In genomic region chr17:29005562-29005887, GRCh38 we compare ENCODE assay signal across 14 cellular contexts. TPM values are rescaled to one million over a fixed set of nuclear protein-coding genes. Genes with fewer than 3 reads are reported as not detected.
DNase-seq lines count a peak whose midpoint lies in the region; ATAC-seq and TF ChIP-seq lines count a peak whose summit lies in the region.
"Had no signal": no experiment of that assay in that cellular context is flagged by ENCODE, and none has a peak within 500 bp of the region (broad histone marks: within the 10 kb centered on the region; RNA-seq: fewer than 3 reads in every experiment).

No MANE protein-coding gene starts in this region.

- no peak overlapping the region for H3K27ac ChIP-seq in cardiac muscle cell
- no peak overlapping the region for H3K27ac ChIP-seq in body of pancreas
- no peak overlapping the region for H3K27ac ChIP-seq in iPS-18a (ENCODE audit: low read length)
- no peak overlapping the region for H3K27ac ChIP-seq in suprapubic skin
- no peak overlapping the region for H3K27ac ChIP-seq in adrenal gland
- H3K27ac ChIP-seq: brain microvascular endothelial cell, epithelial cell of prostate, thoracic aorta had no signal

- no peaks in the 10 kb centered on the region for H3K36me3 ChIP-seq in cardiac muscle cell
- H3K36me3 ChIP-seq in body of pancreas (replicated peaks in 1 of 2; ENCODE audit: insufficient read depth in 1 of 2, low read depth in 2 of 2): no peaks in the 10 kb centered on the region
- no peaks in the 10 kb centered on the region for H3K36me3 ChIP-seq in iPS-18a (ENCODE audit: control insufficient read depth, low read depth, low read length)
- no peaks in the 10 kb centered on the region for H3K36me3 ChIP-seq in suprapubic skin
- no peaks in the 10 kb centered on the region for H3K36me3 ChIP-seq in adrenal gland (replicated peaks in 1 of 2)
- H3K36me3 ChIP-seq: brain microvascular endothelial cell, thoracic aorta had no signal

- TF ChIP-seq EP300 in suprapubic skin (IDR thresholded peaks at IDR 0.05): no peak

- no peak for ATAC-seq in left ventricle myocardium superior
- ATAC-seq in body of pancreas: peak; percentile 8

- TF ChIP-seq POLR2A in body of pancreas (IDR thresholded peaks at IDR 0.05) (no peak), suprapubic skin (IDR thresholded peaks at IDR 0.05) (no peak), adrenal gland (IDR thresholded peaks at IDR 0.05) (no peak)

- peaks cover 7% of the 10 kb centered on the region for H3K4me1 ChIP-seq in cardiac muscle cell (ENCODE audit: low read depth)
- peaks cover 14% of the 10 kb centered on the region for H3K4me1 ChIP-seq in body of pancreas
- H3K4me1 ChIP-seq in iPS-18a (ENCODE audit: control insufficient read depth, low read depth, low read length): peaks cover 37% of the 10 kb centered on the region
- peaks cover 11% of the 10 kb centered on the region for H3K4me1 ChIP-seq in suprapubic skin
- peaks cover 3 to 4% of the 10 kb centered on the region in 2 donors for H3K4me1 ChIP-seq in adrenal gland (replicated peaks in 1 of 2)

- DNase-seq in cardiac muscle cell (ENCODE audit: low read depth in 1 of 2, low spot score in 1 of 2) (no peak), left ventricle myocardium superior (no peak), body of pancreas (no peak), suprapubic skin (ENCODE audit: low spot score in 2 of 2) (no peak), SHP77 treated with DMSO at 0.1 percent for 48 hours (lab: John Stamatoyannopoulos, UW) (no peak), COR-L47 (lab: John Stamatoyannopoulos, UW) (no peak), adrenal gland (no peak)
- DNase-seq: cortex of kidney, NCI-H2081 treated with DMSO at 0.1 percent for 48 hours had no signal

- intact Hi-C loops in left ventricle myocardium superior (cut with micrococcal nuclease) (no loop called here), body of pancreas (cut with DNase I) (no loop called here), adrenal gland (cut with DNase I) (no loop called here)

- H3K4me3 ChIP-seq in cardiac muscle cell (peak overlapping the region; percentile 20), body of pancreas (no peak overlapping the region), iPS-18a (ENCODE audit: low read length) (peak overlapping the region; percentile 19), suprapubic skin (peak overlapping the region; percentile 8), adrenal gland (no peak overlapping the region)
- H3K4me3 ChIP-seq: thoracic aorta had no signal

- WGBS in body of pancreas, 2 donors: 3% methylated on average over 35 of the region's 38 CpGs; no CpG with 5 or more reads in 1 of the 2 donors
- WGBS in suprapubic skin: no CpG with 5 or more reads among the region's 38 CpGs
- 2 to 3% methylated on average over 38 of the region's 38 CpGs; no CpG with 5 or more reads in 2 of the 4 donors for WGBS in adrenal gland, 4 donors

- peaks cover 25% of the 10 kb centered on the region for H3K27me3 ChIP-seq in cardiac muscle cell
- peaks cover 0 to 20% of the 10 kb centered on the region in 2 donors for H3K27me3 ChIP-seq in body of pancreas
- H3K27me3 ChIP-seq in iPS-18a (ENCODE audit: control insufficient read depth, insufficient read depth, low read length): peaks cover 43% of the 10 kb centered on the region
- peaks cover 78% of the 10 kb centered on the region for H3K27me3 ChIP-seq in suprapubic skin
- peaks cover 25% of the 10 kb centered on the region for H3K27me3 ChIP-seq in adrenal gland

- H3K9ac ChIP-seq in iPS-18a (ENCODE audit: low read length): no peak overlapping the region

- no peak for TF ChIP-seq CTCF in cardiac muscle cell (IDR thresholded peaks at IDR 0.05; ENCODE audit: low read depth, low read length)
- TF ChIP-seq CTCF in body of pancreas (IDR thresholded peaks at IDR 0.05): no peak
- no peak for TF ChIP-seq CTCF in suprapubic skin (IDR thresholded peaks at IDR 0.05)
- TF ChIP-seq CTCF in adrenal gland (IDR thresholded peaks at IDR 0.05): no peak

- H3K9me3 ChIP-seq in cardiac muscle cell (ENCODE audit: low read depth) (no peaks in the 10 kb centered on the region), body of pancreas (no peaks in the 10 kb centered on the region), iPS-18a (ENCODE audit: control insufficient read depth, low read depth, low read length) (no peaks in the 10 kb centered on the region), suprapubic skin (no peaks in the 10 kb centered on the region), adrenal gland (replicated peaks in 1 of 3) (no peaks in the 10 kb centered on the region)
- H3K9me3 ChIP-seq: thoracic aorta had no signal

RNA-seq across cellular contexts. Expression of gene SEZ6, which starts 0.3 kb away (rescaled TPM):
- total RNA-seq in cardiac muscle cell (0.07 and 0.21 TPM in 2 replicates), left ventricle myocardium superior (not detected), body of pancreas (not detected), suprapubic skin (not detected), adrenal gland (1 to 10 TPM in 1 of 8 donors, under 1 TPM in 1, not detected in 6; 0.14 to 1.0 TPM)
- polyA plus RNA-seq in cardiac muscle cell (0.91 and 0.95 TPM in 2 replicates), adrenal gland (under 1 TPM; 0.18 to 0.88 (median 0.47) TPM)
- total RNA-seq: activated CD4-positive, alpha-beta memory T cell treated with anti-CD3 and anti-CD28 coated beads for 36 hours; thoracic aorta had no signal

RNA-seq across cellular contexts. Expression of gene PIPOX, which starts 37.4 kb away (rescaled TPM):
- total RNA-seq in cardiac muscle cell: 6.5 TPM in 2 replicates
- 3.6 and 5.3 TPM in 2 replicates for polyA plus RNA-seq in cardiac muscle cell
- total RNA-seq in left ventricle myocardium superior: 0.59 TPM
- total RNA-seq in body of pancreas: 1 to 10 TPM in 1 of 2 donors, not detected in 1; 3.1 TPM
- 1 to 10 TPM; 1.3 to 3.7 (median 3.0) TPM for total RNA-seq in suprapubic skin
- 1 to 10 TPM in 6 of 8 donors, under 1 TPM in 2; 0.47 to 2.2 (median 1.3) TPM for total RNA-seq in adrenal gland
- under 1 TPM; 0.34 to 0.97 (median 0.82) TPM for polyA plus RNA-seq in adrenal gland

RNA-seq across cellular contexts. Expression of gene PHF12, which starts 54.2 kb away (rescaled TPM):
- 45.6 and 46.1 TPM in 2 replicates for total RNA-seq in cardiac muscle cell
- 11.6 and 17.9 TPM in 2 replicates for polyA plus RNA-seq in cardiac muscle cell
- total RNA-seq in left ventricle myocardium superior: 20.4 TPM
- total RNA-seq in body of pancreas: 10 to 100 TPM; 22.1 to 56.4 TPM
- 10 to 100 TPM; 24.4 to 80.9 (median 35.4) TPM for total RNA-seq in suprapubic skin
- 10 to 100 TPM; 19.6 to 47.9 (median 35.0) TPM for total RNA-seq in adrenal gland
- 10 to 100 TPM; 16.2 to 22.7 (median 18.7) TPM for polyA plus RNA-seq in adrenal gland

Comparison
In these comparisons a context has a peak if more than half of its experiments do, and no peak if none do; other contexts are left out.
1. H3K4me3 ChIP-seq: peak in cardiac muscle cell (single experiment), iPS-18a (single experiment) and suprapubic skin (single experiment); none in body of pancreas (0 of 2) and adrenal gland (0 of 4).